In the genomic region with DNA sequence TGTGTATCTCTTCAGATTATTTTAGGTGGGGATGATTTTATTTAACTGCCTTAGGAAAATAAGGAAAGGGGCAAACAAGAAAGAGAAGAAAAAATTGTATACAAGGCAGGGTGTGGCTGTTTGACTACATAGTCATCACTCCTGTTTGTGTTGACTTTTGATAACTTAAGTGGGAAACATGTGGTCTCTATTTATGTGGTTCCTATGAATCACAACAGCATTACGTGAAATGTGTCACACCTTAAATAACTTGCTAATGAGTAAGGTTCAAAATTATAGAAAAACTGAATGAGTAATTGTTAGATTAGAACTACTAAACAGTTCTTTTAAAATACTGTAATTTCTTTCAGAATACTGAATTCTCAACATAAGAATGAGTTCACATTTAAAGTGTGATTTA, we compare ENCODE assay signal across 8 cellular contexts.
DNase-seq lines count a peak whose midpoint lies in the region; ATAC-seq and TF ChIP-seq lines count a peak whose summit lies in the region.

No MANE protein-coding gene starts in this region.

- H3K4me1 Mint-ChIP-seq in central memory CD8-positive, alpha-beta T cell = no peaks in the 10 kb centered on the region

- H3K4me1 ChIP-seq in mucosa of stomach (ENCODE audit: control insufficient read depth, insufficient read depth, low read length) = peaks cover 19% of the 10 kb centered on the region

- no peak overlapping the region for H3K4me3 Mint-ChIP-seq in central memory CD8-positive, alpha-beta T cell

- TF ChIP-seq CTCF in C4-2B (conservative IDR thresholded peaks at IDR 0.05) = 0 out of 2 replicates have a peak, but pooled peaks have one; percentile 1
- TF ChIP-seq CTCF in LNCaP clone FGC (IDR thresholded peaks at IDR 0.05; ENCODE audit: control insufficient read depth, extremely low read depth, insufficient read depth) = no peak

- H3K4me3 ChIP-seq in LNCaP clone FGC (ENCODE audit: low read depth, low read length) (peak overlapping the region; percentile 15; the same call in 1 of the 2 replicates), mucosa of stomach (ENCODE audit: low read length) (peak overlapping the region; percentile 20)

- no peaks in the 10 kb centered on the region for H3K36me3 ChIP-seq in mucosa of stomach (ENCODE audit: control insufficient read depth, insufficient read depth, low read length)

- DNase-seq in LNCaP clone FGC (ENCODE audit: low read depth) = no peak
- no peak for DNase-seq in central memory CD8-positive, alpha-beta T cell (ENCODE audit: low spot score in 2 of 2)
- DNase-seq in stimulated activated CD4-positive, alpha-beta T cell treated with anti-CD3 and anti-CD28 coated beads, Interleukin-4, amount 100 ng/mL, for 1 hour = no peak
- DNase-seq in SIG-M5 treated with dmso at 0.1 percent for 504 hours (lab: John Stamatoyannopoulos, UW; ENCODE audit: unreplicated experiment) = no peak
- DNase-seq in occipital lobe (lab: John Stamatoyannopoulos, UW) = no peak

- H3K9me3 ChIP-seq in mucosa of stomach (ENCODE audit: control insufficient read depth, low read length) = no peaks in the 10 kb centered on the region

- no peak overlapping the region for H3K27ac Mint-ChIP-seq in central memory CD8-positive, alpha-beta T cell (ENCODE audit: low read depth)

- H3K36me3 Mint-ChIP-seq in central memory CD8-positive, alpha-beta T cell (ENCODE audit: insufficient read depth) = no peaks in the 10 kb centered on the region

- ATAC-seq in central memory CD8-positive, alpha-beta T cell (replicated peaks; ENCODE audit: extremely low read depth, poor library complexity, severe bottlenecking) = peak; percentile 71
- ATAC-seq in HG03196 (IDR thresholded peaks at IDR 0.05; ENCODE audit: unreplicated experiment) = no peak

- no peaks in the 10 kb centered on the region for H3K27me3 ChIP-seq in mucosa of stomach (ENCODE audit: control insufficient read depth, insufficient read depth, low read length)

- H3K9me3 Mint-ChIP-seq in central memory CD8-positive, alpha-beta T cell = no peaks in the 10 kb centered on the region

- no peaks in the 10 kb centered on the region for H3K27me3 Mint-ChIP-seq in central memory CD8-positive, alpha-beta T cell

- H3K9ac ChIP-seq in mucosa of stomach (ENCODE audit: low read length) = peak overlapping the region; percentile 73

- no peak overlapping the region for H3K27ac ChIP-seq in C4-2B
